ENCODE assay signal across 11 cellular contexts in genomic region chr12:19893514-19893913, GRCh38.
A peak's percentile ranks its signal among the peaks of the same experiment; 100 is the strongest.
DNase-seq lines count a peak whose midpoint lies in the region; ATAC-seq, FAIRE-seq and TF ChIP-seq lines count a peak whose summit lies in the region.
"Had no signal": no experiment of that assay in that cellular context is flagged by ENCODE, and none has a peak within 500 bp of the region (broad histone marks: within the 10 kb centered on the region; RNA-seq: fewer than 3 reads in every experiment).

No MANE protein-coding gene starts in this region.

- no peaks in the 10 kb centered on the region for H4K20me1 ChIP-seq in HepG2 (ENCODE audit: insufficient read depth, low read length)

- no peaks in the 10 kb centered on the region for H3K4me1 Mint-ChIP-seq in Caco-2 (ENCODE audit: low read depth, unreplicated experiment)

- H3K9me3 Mint-ChIP-seq in Caco-2 (ENCODE audit: unreplicated experiment), result no peaks in the 10 kb centered on the region
- H3K9me3 Mint-ChIP-seq: activated CD8-positive, alpha-beta T cell treated with anti-CD3 and anti-CD28 coated beads for 36 hours; endodermal cell; naive thymus-derived CD8-positive, alpha-beta T cell had no signal

- no peak overlapping the region for H3K4me3 Mint-ChIP-seq in Caco-2 (ENCODE audit: unreplicated experiment)
- H3K4me3 Mint-ChIP-seq: endodermal cell; naive thymus-derived CD8-positive, alpha-beta T cell had no signal

- H2AFZ ChIP-seq in HepG2 (ENCODE audit: low read length), result no peak overlapping the region

- H3K4me1 ChIP-seq in Caco-2 (no peaks in the 10 kb centered on the region), ascending aorta (peaks cover 10 to 44% of the 10 kb centered on the region in 2 donors), HepG2 (ENCODE audit: insufficient read depth, low read length) (no peaks in the 10 kb centered on the region), transverse colon (peaks cover 0 to 18% (median 4%) of the 10 kb centered on the region in 4 donors), psoas muscle (no peaks in the 10 kb centered on the region)

- POLR2A ChIA-PET in Caco-2 (lab: Charles Lee) (no interaction called here), HepG2 (lab: Yijun Ruan, JAX) (no interaction called here)

- H3K27me3 Mint-ChIP-seq in Caco-2 (ENCODE audit: insufficient read depth, unreplicated experiment), result no peaks in the 10 kb centered on the region

- TF ChIP-seq RAD21 in Ishikawa (IDR thresholded peaks at IDR 0.05; ENCODE audit: low read depth), result peak; percentile 54
- TF ChIP-seq RAD21 in HepG2 (CRISPR knock-in tag; IDR thresholded peaks at IDR 0.05), result no peak

- BruUV-seq in Caco-2 (replicated peaks; lab: Mats Ljungman, UMichigan) (no TSS peak), HepG2 (replicated peaks; lab: Mats Ljungman, UMichigan) (no TSS peak)

- no peak for TF ChIP-seq POLR2A in HepG2 (IDR thresholded peaks at IDR 0.05; ENCODE audit: insufficient read depth in 1 of 2, low read depth in 2 of 2, low read length in 2 of 2)
- no peak for TF ChIP-seq POLR2A in transverse colon (IDR thresholded peaks at IDR 0.05)

- H3K9ac ChIP-seq in HepG2 (ENCODE audit: insufficient read depth, low read depth, low read length), result no peak overlapping the region

- H3K27me3 ChIP-seq in Caco-2 (replicated peaks; ENCODE audit: control insufficient read depth, insufficient read depth, low read length), result no peaks in the 10 kb centered on the region
- no peaks in the 10 kb centered on the region for H3K27me3 ChIP-seq in ascending aorta
- no peaks in the 10 kb centered on the region for H3K27me3 ChIP-seq in HepG2 (ENCODE audit: control insufficient read depth in 1 of 2, insufficient read depth in 2 of 2, low read length in 2 of 2)
- no peaks in the 10 kb centered on the region for H3K27me3 ChIP-seq in transverse colon
- no peaks in the 10 kb centered on the region for H3K27me3 ChIP-seq in psoas muscle (ENCODE audit: insufficient read depth in 3 of 3, low read length in 2 of 3)

- TF ChIP-seq CTCF in Caco-2 (IDR thresholded peaks at IDR 0.05; ENCODE audit: insufficient read depth in 1 of 2, low read depth in 1 of 2, low read length in 1 of 2, severe bottlenecking in 1 of 2, unreplicated experiment in 1 of 2) (peak; percentile 21 to 31), ascending aorta (IDR thresholded peaks at IDR 0.05) (no peak), HepG2 (CRISPR knock-in tag; IDR thresholded peaks at IDR 0.05) (peak; percentile 41), transverse colon (IDR thresholded peaks at IDR 0.05) (peak in 1 of 5 experiments; percentile 8), psoas muscle (IDR thresholded peaks at IDR 0.05) (no peak)

- no peak overlapping the region for H3K27ac Mint-ChIP-seq in Caco-2 (ENCODE audit: unreplicated experiment)
- H3K27ac Mint-ChIP-seq: endodermal cell; naive thymus-derived CD8-positive, alpha-beta T cell had no signal

- intact Hi-C loops in Caco-2 (cut with micrococcal nuclease; ENCODE audit: unreplicated experiment) (loop anchor here (1.0 kb wide), 2 partner anchors 136 to 154 kb away; no protein-coding TSS in a partner anchor), ascending aorta (cut with DNase I) (no loop called here), HepG2 (cut with micrococcal nuclease; ENCODE audit: unreplicated experiment) (loop anchor here (1.0 to 10.0 kb wide), 2 partner anchors 20 to 139 kb away; no protein-coding TSS in a partner anchor), transverse colon (cut with DNase I; ENCODE audit: low total_unique reads) (no loop called here), psoas muscle (cut with DNase I) (loop anchor here in 1 of 2 donors (10.0 kb wide), 1 partner anchor 149 kb away; no protein-coding TSS in a partner anchor)

- peak; percentile 70; the same call in 2 of the 3 replicates for ATAC-seq in HepG2
- no peak for ATAC-seq in psoas muscle
- ATAC-seq: naive thymus-derived CD8-positive, alpha-beta T cell had no signal

- no peak overlapping the region for H3K4me2 ChIP-seq in HepG2 (ENCODE audit: low read depth, low read length)

- no peak for FAIRE-seq in HepG2 (lab: Jason Lieb, UNC)

- in situ Hi-C loops in HepG2 (cut with HindIII; ENCODE audit: extremely low pct_ligation_motif_present, low pct_unique_long_range_greater_than_20kb) (no loop called here), transverse colon (cut with MboI; ENCODE audit: low pct_ligation_motif_present in 1 of 4, low pct_unique_long_range_greater_than_20kb in 1 of 4, low sequenced_read_pairs in 3 of 4) (no loop called here)

- no peaks in the 10 kb centered on the region for H3K79me2 ChIP-seq in HepG2 (ENCODE audit: insufficient read depth, low read length)

- no peaks in the 10 kb centered on the region for H3K36me3 Mint-ChIP-seq in Caco-2 (ENCODE audit: insufficient read depth, unreplicated experiment)
- H3K36me3 Mint-ChIP-seq: naive thymus-derived CD8-positive, alpha-beta T cell had no signal

- CTCF ChIA-PET in Caco-2 (lab: Charles Lee), result interaction anchor here (1.0 to 1.2 kb wide), 2 partner anchors 115 to 136 kb away, joined by 3 to 5 read pairs; no protein-coding TSS in a partner anchor
- CTCF ChIA-PET in HepG2 (lab: Yijun Ruan, JAX; ENCODE audit: low intra/inter-chr PET ratio, low total read pairs), result no interaction called here

- no peaks in the 10 kb centered on the region for H3K9me3 ChIP-seq in Caco-2
- H3K9me3 ChIP-seq in ascending aorta, result no peaks in the 10 kb centered on the region
- no peaks in the 10 kb centered on the region for H3K9me3 ChIP-seq in HepG2 (ENCODE audit: low read length)
- H3K9me3 ChIP-seq in transverse colon, result no peaks in the 10 kb centered on the region
- H3K9me3 ChIP-seq in psoas muscle, result no peaks in the 10 kb centered on the region

- DNase-seq in Caco-2 (peak in 1 of 2 experiments; percentile 17), ascending aorta (ENCODE audit: low spot score in 2 of 2) (no peak), HepG2 (ENCODE audit: low spot score) (no peak), NCI-H128 (lab: John Stamatoyannopoulos, UW; ENCODE audit: unreplicated experiment) (no peak), transverse colon (no peak), cortex of kidney (lab: John Stamatoyannopoulos, UW) (no peak), psoas muscle (no peak)
- DNase-seq: activated CD8-positive, alpha-beta T cell treated with anti-CD3 and anti-CD28 coated beads for 36 hours; endodermal cell had no signal

- H3K36me3 ChIP-seq in Caco-2 (ENCODE audit: control insufficient read depth, insufficient read depth, low read length), result no peaks in the 10 kb centered on the region
- H3K36me3 ChIP-seq in ascending aorta, result no peaks in the 10 kb centered on the region
- no peaks in the 10 kb centered on the region for H3K36me3 ChIP-seq in HepG2 (replicated peaks in 1 of 2; ENCODE audit: control insufficient read depth in 1 of 2, insufficient read depth in 2 of 2, low read length in 2 of 2)
- no peaks in the 10 kb centered on the region for H3K36me3 ChIP-seq in transverse colon
- no peaks in the 10 kb centered on the region for H3K36me3 ChIP-seq in psoas muscle (ENCODE audit: insufficient read depth in 1 of 2, low read depth in 1 of 2)

- H3K4me3 ChIP-seq in Caco-2 (ENCODE audit: low read depth, low read length), result no peak overlapping the region
- no peak overlapping the region for H3K4me3 ChIP-seq in ascending aorta
- no peak overlapping the region for H3K4me3 ChIP-seq in HepG2 (replicated peaks in 1 of 3; ENCODE audit: insufficient read depth in 1 of 3, low read depth in 2 of 3, low read length in 3 of 3)
- no peak overlapping the region for H3K4me3 ChIP-seq in transverse colon
- no peak overlapping the region for H3K4me3 ChIP-seq in psoas muscle

- WGBS in HepG2 (ENCODE audit: low lambda C conversion rate), result 71% methylated on average over 1 of the region's 1 CpG
- 91 to 100% methylated on average over 1 of the region's 1 CpG for WGBS in transverse colon (ENCODE audit: low coverage in 1 of 2), 2 donors
- WGBS in psoas muscle, 3 donors, result 91 to 95% (median 91%) methylated on average over 1 of the region's 1 CpG

- H3K27ac ChIP-seq in ascending aorta (peak overlapping the region; percentile 52 to 78), HepG2 (ENCODE audit: extremely low read length, insufficient read depth, low read length) (no peak overlapping the region), transverse colon (no peak overlapping the region), psoas muscle (no peak overlapping the region)

- TF ChIP-seq EP300 in Ishikawa (IDR thresholded peaks at IDR 0.05; ENCODE audit: borderline replicate concordance) (no peak), HepG2 (IDR thresholded peaks at IDR 0.05; ENCODE audit: low read depth in 2 of 2, low read length in 2 of 2) (no peak), HepG2 (CRISPR knock-in tag; IDR thresholded peaks at IDR 0.05; ENCODE audit: borderline replicate concordance) (no peak), transverse colon (IDR thresholded peaks at IDR 0.05; ENCODE audit: low read depth) (no peak)

TF ChIP-seq in Ishikawa, 13 proteins besides CTCF, POLR2A, EP300 and RAD21:
- no peak for TF ChIP-seq FOXM1 (IDR thresholded peaks at IDR 0.05; ENCODE audit: borderline replicate concordance, low read depth)
- no peak for TF ChIP-seq TEAD4 (IDR thresholded peaks at IDR 0.05)
- TF ChIP-seq CREB1 (IDR thresholded peaks at IDR 0.05; ENCODE audit: low read depth), result no peak
- no peak for TF ChIP-seq TAF1 (IDR thresholded peaks at IDR 0.05; ENCODE audit: low read depth)
- TF ChIP-seq TCF12 (IDR thresholded peaks at IDR 0.05; ENCODE audit: low read depth), result no peak
- no peak for TF ChIP-seq ZBTB7A (IDR thresholded peaks at IDR 0.05; ENCODE audit: low read depth)

TF ChIP-seq in HepG2, 621 proteins besides CTCF, POLR2A, EP300 and RAD21 (continues in another document):
- TF ChIP-seq IRF9 (CRISPR knock-in tag; IDR thresholded peaks at IDR 0.05; ENCODE audit: borderline replicate concordance) (no peak), TBX2 (CRISPR knock-in tag; IDR thresholded peaks at IDR 0.05; ENCODE audit: borderline replicate concordance) (no peak), ZNF761 (CRISPR knock-in tag; conservative IDR thresholded peaks at IDR 0.05) (no peak), ZNF576 (CRISPR knock-in tag; IDR thresholded peaks at IDR 0.05) (no peak), ZNF282 (IDR thresholded peaks at IDR 0.05; ENCODE audit: partially characterized antibody) (no peak), HDAC6 (IDR thresholded peaks at IDR 0.05; ENCODE audit: low read depth, low read length) (no peak)

Comparison
In these comparisons a context has a peak if more than half of its experiments do, and no peak if none do; other contexts are left out.
1. CTCF ChIP-seq: peak in Caco-2 (2 of 2) and HepG2 (single experiment); none in ascending aorta (0 of 3) and psoas muscle (single experiment).
2. H3K27ac ChIP-seq: peak in ascending aorta (2 of 2); none in HepG2 (single experiment), transverse colon (0 of 4) and psoas muscle (single experiment).
3. intact Hi-C loops: an anchor here in Caco-2 (1.0 kb wide) and HepG2 (1.0 to 10.0 kb wide); none called in ascending aorta and transverse colon.